Comparison of ENCODE assay signal across 18 cellular contexts in the genomic region with DNA sequence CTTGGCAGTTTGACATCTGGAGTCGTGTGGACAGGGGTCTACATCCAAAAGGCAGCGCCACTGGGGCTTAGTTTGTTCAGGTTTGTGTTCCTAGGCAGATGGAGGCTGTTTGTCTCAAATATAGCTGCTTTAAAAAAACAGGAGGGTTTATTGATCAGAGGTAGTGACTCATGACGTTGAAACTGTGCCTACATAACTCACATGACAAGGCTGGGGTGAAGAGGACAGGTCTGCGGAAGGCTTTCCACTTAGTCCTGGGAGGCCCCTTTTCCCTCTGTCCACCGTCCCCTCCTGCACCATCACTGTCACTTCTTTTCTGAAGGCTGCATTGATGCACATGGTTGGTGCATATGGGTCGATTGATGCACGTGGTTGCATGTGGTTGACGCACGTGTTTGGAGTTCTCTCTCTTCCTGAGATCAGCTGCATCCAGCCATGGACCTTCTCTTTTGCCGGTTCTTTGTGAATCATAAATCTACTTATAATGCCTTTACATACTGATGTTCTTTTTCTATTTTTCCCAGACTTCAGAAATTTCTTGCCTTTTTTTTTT.
"Had no signal": no experiment of that assay in that cellular context is flagged by ENCODE, and none has a peak within 500 bp of the region (broad histone marks: within the 10 kb centered on the region; RNA-seq: fewer than 3 reads in every experiment).

No MANE protein-coding gene starts in this region.

- H3K4me3 Mint-ChIP-seq: memory B cell; mesothelial cell of epicardium; naive thymus-derived CD4-positive, alpha-beta T cell; nephron; stimulated activated memory B cell treated with anti-CD40 and anti-IgM and Interleukin-4, amounts not matched to agents 10 μg/mL and 1 μg/mL and 100 μg/mL, for 72 hours; type B pancreatic cell had no signal

- H3K27ac Mint-ChIP-seq: memory B cell; mesothelial cell of epicardium; nephron; stimulated activated memory B cell treated with anti-CD40 and anti-IgM and Interleukin-4, amounts not matched to agents 10 μg/mL and 1 μg/mL and 100 μg/mL, for 72 hours; type B pancreatic cell had no signal

- H3K9me3 Mint-ChIP-seq: memory B cell; mesothelial cell of epicardium; naive thymus-derived CD4-positive, alpha-beta T cell; nephron; stimulated activated memory B cell treated with anti-CD40 and anti-IgM and Interleukin-4, amounts not matched to agents 10 μg/mL and 1 μg/mL and 100 μg/mL, for 72 hours; type B pancreatic cell had no signal

- H3K36me3 Mint-ChIP-seq: memory B cell; mesothelial cell of epicardium; naive thymus-derived CD4-positive, alpha-beta T cell; stimulated activated memory B cell treated with anti-CD40 and anti-IgM and Interleukin-4, amounts not matched to agents 10 μg/mL and 1 μg/mL and 100 μg/mL, for 72 hours; type B pancreatic cell had no signal

- ATAC-seq: gastrocnemius medialis; left lobe of liver; mucosa of descending colon; naive thymus-derived CD4-positive, alpha-beta T cell; psoas muscle; right cardiac atrium; stimulated activated memory B cell treated with anti-CD40 and anti-IgM and Interleukin-4, amounts not matched to agents 10 μg/mL and 1 μg/mL and 100 μg/mL, for 72 hours; stimulated activated naive CD8-positive, alpha-beta T cell treated with anti-CD3 and anti-CD28 coated beads, Interleukin-15, Interleukin-2, amounts not matched to agents 100 U/mL and 50 U/mL, for 24 hours had no signal

- DNase-seq: dorsolateral prefrontal cortex; effector CD4-positive, alpha-beta T cell; gastrocnemius medialis; mucosa of descending colon; naive thymus-derived CD4-positive, alpha-beta T cell; psoas muscle; right cardiac atrium; spleen; stimulated activated CD4-positive, alpha-beta T cell treated with anti-CD3 and anti-CD28 coated beads, Interleukin-4, amount 100 ng/mL, for 4 hours; stimulated activated naive CD8-positive, alpha-beta T cell treated with anti-CD3 and anti-CD28 coated beads, Interleukin-15, Interleukin-2, amounts not matched to agents 100 U/mL and 50 U/mL, for 24 hours; substantia nigra; testis had no signal
